Comparison of ENCODE assay signal across 8 cellular contexts in genomic region chr1:75614455-75615379, GRCh38. TPM values are rescaled to one million over a fixed set of nuclear protein-coding genes. Genes with fewer than 3 reads are reported as not detected.
DNase-seq lines count a peak whose midpoint lies in the region; ATAC-seq and TF ChIP-seq lines count a peak whose summit lies in the region.

No MANE protein-coding gene starts in this region.

- no peak for DNase-seq in BJ (ENCODE audit: low read depth)
- DNase-seq in NCI-H524 (lab: John Stamatoyannopoulos, UW) = peak; percentile 76 to 88
- DNase-seq in adipocyte (ENCODE audit: low read depth) = peak; percentile 31
- peak in 32 of 51 donors; percentile 6 to 64 (median 40) for DNase-seq in hypothalamus (lab: John Stamatoyannopoulos, UW)
- DNase-seq in retina = peak; percentile 93
- no peak for DNase-seq in NCI-H2196 treated with DMSO at 0.1 percent for 48 hours (lab: John Stamatoyannopoulos, UW; ENCODE audit: unreplicated experiment)

- TF ChIP-seq CTCF in BJ (IDR thresholded peaks at IDR 0.05; ENCODE audit: insufficient read depth, low read depth, low read length) = peak; percentile 55

- peak overlapping the region; percentile 46; the same call in 1 of the 2 replicates for H3K4me3 ChIP-seq in BJ (ENCODE audit: low read depth, low read length)
- H3K4me3 ChIP-seq in adipocyte (ENCODE audit: low read length) = peak overlapping the region; percentile 58

- ATAC-seq in GM18873 (IDR thresholded peaks at IDR 0.05; ENCODE audit: low FRiP score, unreplicated experiment) (peak; percentile 93), HG03066 (IDR thresholded peaks at IDR 0.05; ENCODE audit: low read depth, unreplicated experiment) (peak; percentile 86)

- peaks cover 2% of the 10 kb centered on the region for H3K4me1 ChIP-seq in adipocyte (ENCODE audit: control insufficient read depth, insufficient read depth, low read length)

- H3K27me3 ChIP-seq in BJ (ENCODE audit: control insufficient read depth, insufficient read depth, low read length) (peaks cover 18% of the 10 kb centered on the region), adipocyte (replicated peaks; ENCODE audit: control insufficient read depth, insufficient read depth, low read length) (peaks cover 44% of the 10 kb centered on the region)

- no peak overlapping the region for H3K9ac ChIP-seq in adipocyte (ENCODE audit: low read length)

- POLR2A ChIA-PET in BJ (lab: Charles Lee) = no interaction called here

- H3K9me3 ChIP-seq in adipocyte (ENCODE audit: control insufficient read depth, low read length) = no peaks in the 10 kb centered on the region

- H3K36me3 ChIP-seq in BJ (ENCODE audit: control insufficient read depth, insufficient read depth, low read length) (no peaks in the 10 kb centered on the region), adipocyte (ENCODE audit: control insufficient read depth, insufficient read depth, low read length, severe bottlenecking) (no peaks in the 10 kb centered on the region)

- CTCF ChIA-PET in BJ (lab: Yijun Ruan, JAX) = interaction anchor here (1.0 kb wide), 1 partner anchor 12 kb away, joined by 3 read pairs; no protein-coding TSS in a partner anchor

RNA-seq across cellular contexts. Expression of gene SLC44A5, which starts 3.8 kb away (rescaled TPM):
- polyA plus RNA-seq in BJ (2011; rRNA removed) = 0.07 TPM in 2 replicates
- polyA minus RNA-seq in BJ (2011; rRNA and poly(A)+ RNA removed) = 0.10 TPM in 1 of 2 replicates, not detected in the other

Comparison
In these comparisons a context has a peak if more than half of its experiments do, and no peak if none do; other contexts are left out.
1. DNase-seq: peak in NCI-H524 (2 of 2), adipocyte (single experiment), hypothalamus (32 of 51) and retina (single experiment); none in BJ (single experiment) and NCI-H2196 treated with DMSO at 0.1 percent for 48 hours (single experiment).